Comparison of ENCODE assay signal across 18 cellular contexts in genomic region chr6:84037425-84038089, GRCh38. TPM values are rescaled to one million over a fixed set of nuclear protein-coding genes. Genes with fewer than 3 reads are reported as not detected.
DNase-seq lines count a peak whose midpoint lies in the region; ATAC-seq, FAIRE-seq and TF ChIP-seq lines count a peak whose summit lies in the region.
"Had no signal": no experiment of that assay in that cellular context is flagged by ENCODE, and none has a peak within 500 bp of the region (broad histone marks: within the 10 kb centered on the region; RNA-seq: fewer than 3 reads in every experiment).

No MANE protein-coding gene starts in this region.

- FAIRE-seq in HepG2 (lab: Jason Lieb, UNC): no peak

- H3K36me3 Mint-ChIP-seq in stimulated activated effector memory CD8-positive, alpha-beta T cell treated with anti-CD3 and anti-CD28 coated beads, Interleukin-12 subunit alpha, Interleukin-12 subunit beta, amount 100 ng/mL, for 72 hours: no peaks in the 10 kb centered on the region
- H3K36me3 Mint-ChIP-seq: CD4-positive, alpha-beta memory T cell had no signal

- peaks cover 0 to 26% of the 10 kb centered on the region in 2 experiments for H3K27me3 ChIP-seq in HepG2 (ENCODE audit: control insufficient read depth in 1 of 2, insufficient read depth in 2 of 2, low read length in 2 of 2)
- no peaks in the 10 kb centered on the region for H3K27me3 ChIP-seq in right lobe of liver
- H3K27me3 ChIP-seq in ascending aorta: no peaks in the 10 kb centered on the region
- H3K27me3 ChIP-seq in body of pancreas: no peaks in the 10 kb centered on the region

- H3K4me2 ChIP-seq in HepG2 (ENCODE audit: low read depth, low read length): no peak overlapping the region
- H3K4me2 ChIP-seq: BLaER1 had no signal

- H3K9me3 ChIP-seq in HepG2 (ENCODE audit: low read length) (peaks cover 5% of the 10 kb centered on the region; the same call in 1 of the 2 replicates), right lobe of liver (no peaks in the 10 kb centered on the region), ascending aorta (no peaks in the 10 kb centered on the region), body of pancreas (no peaks in the 10 kb centered on the region)
- H3K9me3 ChIP-seq: BLaER1 had no signal

- no peaks in the 10 kb centered on the region for H3K79me2 ChIP-seq in HepG2 (ENCODE audit: insufficient read depth, low read length)

- no peak overlapping the region for H2AFZ ChIP-seq in HepG2 (ENCODE audit: low read length)

- ATAC-seq in HepG2: no peak
- ATAC-seq in right lobe of liver: no peak
- peak; percentile 25 for ATAC-seq in stimulated activated effector memory CD8-positive, alpha-beta T cell treated with anti-CD3 and anti-CD28 coated beads, Interleukin-12 subunit alpha, Interleukin-12 subunit beta, amount 100 ng/mL, for 72 hours
- no peak for ATAC-seq in body of pancreas
- ATAC-seq in HG03457 (IDR thresholded peaks at IDR 0.05; ENCODE audit: unreplicated experiment): no peak
- ATAC-seq: HCT116 had no signal

- no peak overlapping the region for H3K27ac Mint-ChIP-seq in stimulated activated effector memory CD8-positive, alpha-beta T cell treated with anti-CD3 and anti-CD28 coated beads, Interleukin-12 subunit alpha, Interleukin-12 subunit beta, amount 100 ng/mL, for 72 hours
- H3K27ac Mint-ChIP-seq: CD14-positive monocyte; CD4-positive, alpha-beta memory T cell had no signal

- TF ChIP-seq POLR2A in HepG2 (IDR thresholded peaks at IDR 0.05; ENCODE audit: insufficient read depth in 1 of 2, low read depth in 2 of 2, low read length in 2 of 2) (no peak), right lobe of liver (IDR thresholded peaks at IDR 0.05) (no peak), body of pancreas (IDR thresholded peaks at IDR 0.05) (no peak)

- BruUV-seq in HepG2 (replicated peaks; lab: Mats Ljungman, UMichigan): no TSS peak

- TF ChIP-seq EP300 in HepG2 (IDR thresholded peaks at IDR 0.05; ENCODE audit: low read depth in 2 of 2, low read length in 2 of 2): no peak
- no peak for TF ChIP-seq EP300 in HepG2 (CRISPR knock-in tag; IDR thresholded peaks at IDR 0.05; ENCODE audit: borderline replicate concordance)

- H3K9me3 Mint-ChIP-seq in stimulated activated effector memory CD8-positive, alpha-beta T cell treated with anti-CD3 and anti-CD28 coated beads, Interleukin-12 subunit alpha, Interleukin-12 subunit beta, amount 100 ng/mL, for 72 hours: no peaks in the 10 kb centered on the region

- POLR2A ChIA-PET in HepG2 (lab: Yijun Ruan, JAX): no interaction called here

- H3K4me3 Mint-ChIP-seq in stimulated activated effector memory CD8-positive, alpha-beta T cell treated with anti-CD3 and anti-CD28 coated beads, Interleukin-12 subunit alpha, Interleukin-12 subunit beta, amount 100 ng/mL, for 72 hours: no peak overlapping the region
- H3K4me3 Mint-ChIP-seq: CD14-positive monocyte; CD4-positive, alpha-beta memory T cell had no signal

- intact Hi-C loops in HepG2 (cut with micrococcal nuclease; ENCODE audit: unreplicated experiment) (no loop called here), right lobe of liver (cut with DNase I) (no loop called here), ascending aorta (cut with DNase I) (no loop called here), body of pancreas (cut with DNase I) (no loop called here)

- DNase-seq in HepG2 (ENCODE audit: low spot score): no peak
- DNase-seq in right lobe of liver: no peak
- no peak for DNase-seq in ascending aorta (ENCODE audit: low spot score in 2 of 2)
- DNase-seq in stimulated activated effector memory CD8-positive, alpha-beta T cell treated with anti-CD3 and anti-CD28 coated beads, Interleukin-12 subunit alpha, Interleukin-12 subunit beta, amount 100 ng/mL, for 72 hours (ENCODE audit: low spot score in 2 of 2): no peak
- no peak for DNase-seq in body of pancreas
- no peak for DNase-seq in central memory CD4-positive, alpha-beta T cell
- DNase-seq: 8988T; CD4-positive, alpha-beta memory T cell; DMS153; DMS79; GDM1; GOT3; H7 had no signal

- H3K4me1 Mint-ChIP-seq in stimulated activated effector memory CD8-positive, alpha-beta T cell treated with anti-CD3 and anti-CD28 coated beads, Interleukin-12 subunit alpha, Interleukin-12 subunit beta, amount 100 ng/mL, for 72 hours: no peaks in the 10 kb centered on the region

- H3K27ac ChIP-seq in HepG2 (ENCODE audit: extremely low read length, insufficient read depth, low read length) (no peak overlapping the region), right lobe of liver (no peak overlapping the region), ascending aorta (peak overlapping the region; percentile 40 to 44), body of pancreas (no peak overlapping the region)
- H3K27ac ChIP-seq: BLaER1 had no signal

- 43% methylated on average over 2 of the region's 24 CpGs for WGBS in HepG2 (ENCODE audit: low lambda C conversion rate)
- WGBS in right lobe of liver (ENCODE audit: insufficient coverage, low coverage, low lambda C conversion rate, missing lambda C conversion rate): 75% methylated on average over 2 of the region's 24 CpGs
- WGBS in body of pancreas, 2 donors: 91 to 94% methylated on average over 6 to 23 of the region's 24 CpGs

- no peaks in the 10 kb centered on the region for H4K20me1 ChIP-seq in HepG2 (ENCODE audit: insufficient read depth, low read length)
- H4K20me1 ChIP-seq: BLaER1 had no signal

- CTCF ChIA-PET in HepG2 (lab: Yijun Ruan, JAX; ENCODE audit: low intra/inter-chr PET ratio, low total read pairs): no interaction called here

- no peak overlapping the region for H3K9ac ChIP-seq in HepG2 (ENCODE audit: insufficient read depth, low read depth, low read length)
- H3K9ac ChIP-seq: BLaER1 had no signal

- TF ChIP-seq CTCF in HepG2 (CRISPR knock-in tag; IDR thresholded peaks at IDR 0.05) (no peak), right lobe of liver (IDR thresholded peaks at IDR 0.05) (no peak), ascending aorta (IDR thresholded peaks at IDR 0.05) (no peak), body of pancreas (IDR thresholded peaks at IDR 0.05) (no peak)

- H3K4me1 ChIP-seq in HepG2 (ENCODE audit: insufficient read depth, low read length) (peaks cover 17% of the 10 kb centered on the region), right lobe of liver (no peaks in the 10 kb centered on the region), ascending aorta (peaks cover 0 to 39% of the 10 kb centered on the region in 2 donors), body of pancreas (no peaks in the 10 kb centered on the region)
- H3K4me1 ChIP-seq: BLaER1 had no signal

- TF ChIP-seq RAD21 in HepG2 (CRISPR knock-in tag; IDR thresholded peaks at IDR 0.05): no peak

- H3K36me3 ChIP-seq in HepG2 (replicated peaks in 1 of 2; ENCODE audit: control insufficient read depth in 1 of 2, insufficient read depth in 2 of 2, low read length in 2 of 2) (no peaks in the 10 kb centered on the region), right lobe of liver (no peaks in the 10 kb centered on the region), ascending aorta (no peaks in the 10 kb centered on the region), body of pancreas (replicated peaks in 1 of 2; ENCODE audit: insufficient read depth in 1 of 2, low read depth in 2 of 2) (no peaks in the 10 kb centered on the region)
- H3K36me3 ChIP-seq: BLaER1 had no signal

- H3K4me3 ChIP-seq in HepG2 (replicated peaks in 1 of 3; ENCODE audit: insufficient read depth in 1 of 3, low read depth in 2 of 3, low read length in 3 of 3) (no peak overlapping the region), right lobe of liver (no peak overlapping the region), ascending aorta (no peak overlapping the region), body of pancreas (no peak overlapping the region)
- H3K4me3 ChIP-seq: BLaER1 had no signal

- in situ Hi-C loops in HepG2 (cut with HindIII; ENCODE audit: extremely low pct_ligation_motif_present, low pct_unique_long_range_greater_than_20kb): no loop called here

RNA-seq across cellular contexts. Expression of gene MRAP2, which starts 4.0 kb away (rescaled TPM):
- total RNA-seq in HepG2 (2016; rRNA removed; fragmentation: Illumina TruSeq; extraction: Trizol): 3.5 and 3.8 TPM in 2 replicates
- total RNA-seq in HepG2 (2016; cell fraction: cytosol; rRNA removed; fragmentation: Illumina TruSeq; extraction: Trizol; ENCODE audit: low read depth): 2.3 and 3.0 TPM in 2 replicates
- total RNA-seq in HepG2 (2016; cell fraction: insoluble cytoplasmic fraction; rRNA removed; fragmentation: Illumina TruSeq; extraction: Trizol): 3.6 TPM in 2 replicates
- total RNA-seq in HepG2 (2016; cell fraction: membrane; rRNA removed; fragmentation: Illumina TruSeq; extraction: Trizol): 4.7 and 5.5 TPM in 2 replicates
- total RNA-seq in HepG2 (2016; cell fraction: nucleus; rRNA removed; fragmentation: Illumina TruSeq; extraction: Trizol): 1.9 and 2.2 TPM in 2 replicates
- 0.33 and 0.68 TPM in 2 replicates for polyA plus RNA-seq in HepG2 (2011; rRNA removed)
- 0.36 and 0.68 TPM in 2 replicates for polyA plus RNA-seq in HepG2 (2011; cell fraction: cytosol; rRNA removed)
- polyA plus RNA-seq in HepG2 (2011; cell fraction: nucleus; rRNA removed): 0.21 and 0.29 TPM in 2 replicates
- polyA plus RNA-seq in HepG2 (2012): 0.16 and 0.21 TPM in 2 replicates
- polyA plus RNA-seq in HepG2 (2016; cell fraction: cytosol; fragmentation: Illumina TruSeq; extraction: Trizol; ENCODE audit: low read depth): 2.0 and 2.2 TPM in 2 replicates
- 2.8 and 3.1 TPM in 2 replicates for polyA plus RNA-seq in HepG2 (2016; cell fraction: insoluble cytoplasmic fraction; fragmentation: Illumina TruSeq; extraction: Trizol; ENCODE audit: low read depth)
- 4.2 TPM in 2 replicates for polyA plus RNA-seq in HepG2 (2016; cell fraction: membrane; fragmentation: Illumina TruSeq; extraction: Trizol; ENCODE audit: low read depth)
- 2.6 and 2.8 TPM in 2 replicates for polyA plus RNA-seq in HepG2 (2016; cell fraction: nucleus; fragmentation: Illumina TruSeq; extraction: Trizol; ENCODE audit: insufficient read depth, low read depth)
- polyA minus RNA-seq in HepG2 (2011; rRNA and poly(A)+ RNA removed; ENCODE audit: low replicate concordance): 0.34 TPM in 1 of 2 replicates, not detected in the other
- polyA minus RNA-seq in HepG2 (2011; cell fraction: cytosol; rRNA and poly(A)+ RNA removed): 0.30 TPM in 1 of 2 replicates, not detected in the other
- polyA minus RNA-seq in HepG2 (2011; cell fraction: nucleus; rRNA and poly(A)+ RNA removed): 0.25 and 0.26 TPM in 2 replicates
- under 1 TPM in 3 of 6 experiments, not detected in 3; 0.12 to 0.35 (median 0.12) TPM for total RNA-seq in right lobe of liver
- total RNA-seq in ascending aorta: 47.3 TPM
- total RNA-seq in body of pancreas: 1 to 10 TPM; 2.3 to 3.6 TPM
- total RNA-seq: CD4-positive, alpha-beta memory T cell had no signal
- polyA plus RNA-seq: AG04450; CD14-positive monocyte; CD4-positive, alpha-beta memory T cell had no signal

Comparison
In these comparisons a context has a peak if more than half of its experiments do, and no peak if none do; other contexts are left out.
1. H3K27ac ChIP-seq: peak in ascending aorta (2 of 2); none in HepG2 (single experiment), right lobe of liver (0 of 3) and body of pancreas (0 of 4).